Comparison of ENCODE assay signal across 1 cellular context in genomic region chr22:43145371-43145770, GRCh38. TPM values are rescaled to one million over a fixed set of nuclear protein-coding genes. Genes with fewer than 3 reads are reported as not detected.
"Had no signal": no experiment of that assay in that cellular context is flagged by ENCODE, and none has a peak within 500 bp of the region (broad histone marks: within the 10 kb centered on the region; RNA-seq: fewer than 3 reads in every experiment).

No MANE protein-coding gene starts in this region.

RNA-seq across cellular contexts. Expression of gene BIK, which starts 34.8 kb away (rescaled TPM):
- total RNA-seq: aorta had no signal
